Comparison of ENCODE assay signal across 8 cellular contexts in genomic region chr4:112516076-112516385, GRCh38. TPM values are rescaled to one million over a fixed set of nuclear protein-coding genes. Genes with fewer than 3 reads are reported as not detected.
DNase-seq lines count a peak whose midpoint lies in the region; ATAC-seq and TF ChIP-seq lines count a peak whose summit lies in the region.

Gene NEUROG2, minus strand, starts transcription at chr4:112516180. Its CDS starts 705 bp downstream, at chr4:112515475.

- no peak within 1 kb of the TSS for H3K4ac ChIP-seq in trophoblast cell (ENCODE audit: low read depth, low read length)

- no CpG with 5 or more reads among the region's 13 CpGs for WGBS in trophoblast cell (ENCODE audit: extremely low coverage, insufficient coverage, insufficient read length)

- CTCF ChIA-PET in Panc1 (lab: Charles Lee) = interaction anchor here (0.5 kb wide), 1 partner anchor 378 kb away, joined by 3 read pairs; no protein-coding TSS in a partner anchor

- H3K79me2 ChIP-seq in trophoblast cell (ENCODE audit: control insufficient read depth, insufficient read depth, low read length, poor library complexity) = no peaks in the 10 kb centered on the region

- no peak within 1 kb of the TSS for H4K91ac ChIP-seq in trophoblast cell (ENCODE audit: low read depth, low read length)

- DNase-seq in Panc1 (ENCODE audit: low read depth, low spot score) (no peak), fibroblast of mammary gland (ENCODE audit: low read depth) (no peak), trophoblast cell (no peak), cortex of kidney (lab: John Stamatoyannopoulos, UW) (no peak), midbrain (lab: John Stamatoyannopoulos, UW) (no peak)

- POLR2A ChIA-PET in Panc1 (lab: Charles Lee) = no interaction called here

- H3K9me3 ChIP-seq in Panc1 (ENCODE audit: control insufficient read depth, insufficient read depth, low read depth, low read length) = no peaks in the 10 kb centered on the region
- H3K9me3 ChIP-seq in trophoblast cell (ENCODE audit: insufficient read depth, low read depth, low read length) = peaks cover 4% of the 10 kb centered on the region

- no peak within 1 kb of the TSS for H2BK12ac ChIP-seq in trophoblast cell (ENCODE audit: low read length)

- in situ Hi-C loops in Panc1 (cut with HindIII; ENCODE audit: low pct_unique_long_range_greater_than_20kb, low sequenced_read_pairs) = no loop called here

- peak within 1 kb of the TSS; percentile 99 for H3K4me2 ChIP-seq in trophoblast cell (ENCODE audit: low read length)

- H3K27ac ChIP-seq in Panc1 (ENCODE audit: low read length) (no peak within 1 kb of the TSS), trophoblast cell (ENCODE audit: low read depth, low read length) (no peak within 1 kb of the TSS)

- H4K12ac ChIP-seq in trophoblast cell (ENCODE audit: low read depth, low read length) = no peak within 1 kb of the TSS

- H3K79me1 ChIP-seq in trophoblast cell (ENCODE audit: low read length) = no peaks in the 10 kb centered on the region

- ATAC-seq in Panc1 (peak; percentile 62), GM18861 (IDR thresholded peaks at IDR 0.05; ENCODE audit: unreplicated experiment) (no peak), GM19023 (IDR thresholded peaks at IDR 0.05; ENCODE audit: unreplicated experiment) (no peak)

- H3K36me3 ChIP-seq in Panc1 (ENCODE audit: control insufficient read depth, insufficient read depth, low read length) = no peaks in the 10 kb centered on the region
- H3K36me3 ChIP-seq in trophoblast cell (ENCODE audit: control insufficient read depth in 1 of 2, insufficient read depth in 2 of 2, low read length in 2 of 2) = no peaks in the 10 kb centered on the region

- no TSS peak for BruUV-seq in Panc1 (replicated peaks; lab: Mats Ljungman, UMichigan)

- no peak within 1 kb of the TSS for H2AK5ac ChIP-seq in trophoblast cell (ENCODE audit: low read length)

- H4K8ac ChIP-seq in trophoblast cell (ENCODE audit: low read depth, low read length) = no peak within 1 kb of the TSS

- H3K18ac ChIP-seq in trophoblast cell (ENCODE audit: low read length) = no peak within 1 kb of the TSS

- intact Hi-C loops in Panc1 (cut with micrococcal nuclease; ENCODE audit: unreplicated experiment) = no loop called here

- H3K9ac ChIP-seq in trophoblast cell (ENCODE audit: low read length) = no peak within 1 kb of the TSS

- H2BK120ac ChIP-seq in trophoblast cell (ENCODE audit: insufficient read depth, low read length, poor library complexity) = no peak within 1 kb of the TSS

- H3K4me3 ChIP-seq in GM08714 (ENCODE audit: low read length) (peak within 1 kb of the TSS; percentile 58), Panc1 (ENCODE audit: low read depth in 2 of 2, low read length in 2 of 2) (peak within 1 kb of the TSS; percentile 41 to 67), fibroblast of mammary gland (ENCODE audit: control insufficient read depth, low read depth, low read length) (peak within 1 kb of the TSS; percentile 48), trophoblast cell (ENCODE audit: low read depth, low read length) (peak within 1 kb of the TSS; percentile 66)

- H3K4me1 ChIP-seq in Panc1 (ENCODE audit: control insufficient read depth, insufficient read depth, low read length) (peaks cover 6% of the 10 kb centered on the region; the same call in 1 of the 2 replicates), trophoblast cell (ENCODE audit: control insufficient read depth in 1 of 2, insufficient read depth in 2 of 2, low read length in 2 of 2) (peaks cover 19 to 22% of the 10 kb centered on the region in 2 experiments)

- no peak within 1 kb of the TSS for H2BK5ac ChIP-seq in trophoblast cell (ENCODE audit: low read depth, low read length, poor library complexity)

- H3K27me3 ChIP-seq in Panc1 (ENCODE audit: control insufficient read depth, insufficient read depth, low read length) = peaks cover 26% of the 10 kb centered on the region
- H3K27me3 ChIP-seq in trophoblast cell (ENCODE audit: insufficient read depth, low read length) = peaks cover 68% of the 10 kb centered on the region

- TF ChIP-seq CTCF in Panc1 (IDR thresholded peaks at IDR 0.05) (no peak), fibroblast of mammary gland (conservative IDR thresholded peaks at IDR 0.05; ENCODE audit: control insufficient read depth, insufficient read depth, low read depth, low read length) (no peak)

- no peak within 1 kb of the TSS for H3K23ac ChIP-seq in trophoblast cell (ENCODE audit: low read length)

- no peak within 1 kb of the TSS for H3K14ac ChIP-seq in trophoblast cell (ENCODE audit: low read length)

- H2AFZ ChIP-seq in trophoblast cell (ENCODE audit: insufficient read depth, low read length, poor library complexity) = peak within 1 kb of the TSS; percentile 59

RNA-seq across cellular contexts. Expression of gene NEUROG2, which starts in this region (rescaled TPM):
- total RNA-seq in Panc1 (2021; ENCODE audit: unreplicated experiment) = not detected
- not detected for polyA plus RNA-seq in Panc1 (2012; ENCODE audit: insufficient read length)
- polyA plus RNA-seq in trophoblast cell (2013) = not detected in 2 replicates

Comparison
In these comparisons a context has a peak if more than half of its experiments do, and no peak if none do; other contexts are left out.
1. Peak in ATAC-seq and H3K4me3 ChIP-seq in Panc1; RNA of the gene not detected or under 1 TPM.